In the genomic region with DNA sequence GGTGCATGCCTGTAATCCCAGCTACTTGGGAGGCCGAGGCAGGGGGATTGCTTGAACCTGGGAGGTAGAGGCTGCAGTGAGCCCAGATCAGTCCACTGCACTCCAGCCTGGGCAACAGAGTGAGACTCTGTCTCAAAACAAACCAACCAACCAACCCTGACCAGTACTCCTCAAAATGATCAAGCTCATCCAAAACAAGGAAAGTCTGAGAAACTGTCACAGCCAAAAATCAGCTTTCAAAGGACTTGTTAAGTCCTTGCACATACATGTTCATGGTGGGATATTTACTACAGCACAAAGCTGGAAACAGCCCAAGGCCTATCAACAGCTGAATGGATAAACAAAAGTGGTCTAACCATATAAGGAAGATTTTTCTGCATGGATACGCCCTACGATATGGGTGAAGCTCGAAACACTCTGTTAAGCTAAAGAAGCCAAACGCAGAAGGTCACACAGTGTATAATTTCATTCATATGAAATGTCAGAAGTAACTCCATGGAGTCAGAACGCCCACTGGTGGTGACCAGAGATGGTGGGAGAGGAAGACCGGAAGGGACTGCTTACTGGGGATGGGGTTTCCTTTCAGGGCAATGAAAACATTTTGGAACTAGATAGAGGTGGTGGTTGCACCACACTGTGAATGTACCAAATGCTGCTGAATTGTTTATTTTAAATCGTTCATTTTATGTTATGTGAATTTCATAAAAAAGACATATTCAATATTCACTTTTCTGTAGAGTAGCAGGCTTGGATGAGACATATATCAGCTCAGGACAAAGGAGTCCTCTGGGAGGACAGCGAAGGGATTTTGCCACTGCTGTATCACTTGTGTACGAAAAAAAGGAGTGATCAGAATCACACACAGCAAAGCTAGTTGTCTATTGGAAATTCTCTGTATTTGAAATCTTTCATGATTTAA, we compare ENCODE assay signal across 1 cellular context.
A peak's percentile ranks its signal among the peaks of the same experiment; 100 is the strongest.
TF ChIP-seq lines count a peak whose summit lies in the region.

No MANE protein-coding gene starts in this region.

TF ChIP-seq in HepG2, 621 proteins besides CTCF, POLR2A, EP300 and RAD21 (continues in another document):
- peak; percentile 39; the same call in 1 of the 2 replicates for TF ChIP-seq SIX1 (CRISPR knock-in tag; IDR thresholded peaks at IDR 0.05; ENCODE audit: borderline replicate concordance)
- no peak for TF ChIP-seq SIX4 (CRISPR knock-in tag; IDR thresholded peaks at IDR 0.05)
- TF ChIP-seq KLF9 (CRISPR knock-in tag; IDR thresholded peaks at IDR 0.05; ENCODE audit: low read depth): no peak
- no peak for TF ChIP-seq CHD4 (IDR thresholded peaks at IDR 0.05; ENCODE audit: borderline replicate concordance, low read length)
- no peak for TF ChIP-seq FOXA1 (IDR thresholded peaks at IDR 0.05)
- no peak for TF ChIP-seq FOXA1 (CRISPR knock-in tag; IDR thresholded peaks at IDR 0.05)
- no peak for TF ChIP-seq KLF13 (CRISPR knock-in tag; IDR thresholded peaks at IDR 0.05)
- TF ChIP-seq ERF (CRISPR knock-in tag; IDR thresholded peaks at IDR 0.05): peak; percentile 79
- TF ChIP-seq BCL3 (CRISPR knock-in tag; IDR thresholded peaks at IDR 0.05): no peak
- TF ChIP-seq SMC3 (IDR thresholded peaks at IDR 0.05; ENCODE audit: low read length): peak; percentile 95
- peak; percentile 96 for TF ChIP-seq ETV5 (CRISPR knock-in tag; IDR thresholded peaks at IDR 0.05; ENCODE audit: borderline replicate concordance)
- TF ChIP-seq, protein P1, sequence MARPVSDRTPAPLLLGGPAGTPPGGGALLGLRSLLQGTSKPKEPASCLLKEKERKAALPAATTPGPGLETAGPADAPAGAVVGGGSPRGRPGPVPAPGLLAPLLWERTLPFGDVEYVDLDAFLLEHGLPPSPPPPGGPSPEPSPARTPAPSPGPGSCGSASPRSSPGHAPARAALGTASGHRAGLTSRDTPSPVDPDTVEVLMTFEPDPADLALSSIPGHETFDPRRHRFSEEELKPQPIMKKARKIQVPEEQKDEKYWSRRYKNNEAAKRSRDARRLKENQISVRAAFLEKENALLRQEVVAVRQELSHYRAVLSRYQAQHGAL (CRISPR knock-in tag; IDR thresholded peaks at IDR 0.05; ENCODE audit: not compliant biosample characterization): no peak
- no peak for TF ChIP-seq ZNF276 (CRISPR knock-in tag; IDR thresholded peaks at IDR 0.05; ENCODE audit: low read depth)
- no peak for TF ChIP-seq MEIS2 (CRISPR knock-in tag; IDR thresholded peaks at IDR 0.05)
- 0 out of 2 replicates have a peak, but pooled peaks have one; percentile 12 for TF ChIP-seq NR2F6 (IDR thresholded peaks at IDR 0.05)
- 0 out of 2 replicates have a peak, but pooled peaks have one; percentile 18 for TF ChIP-seq NR2F6 (CRISPR knock-in tag; IDR thresholded peaks at IDR 0.05)
- TF ChIP-seq, protein P2, sequence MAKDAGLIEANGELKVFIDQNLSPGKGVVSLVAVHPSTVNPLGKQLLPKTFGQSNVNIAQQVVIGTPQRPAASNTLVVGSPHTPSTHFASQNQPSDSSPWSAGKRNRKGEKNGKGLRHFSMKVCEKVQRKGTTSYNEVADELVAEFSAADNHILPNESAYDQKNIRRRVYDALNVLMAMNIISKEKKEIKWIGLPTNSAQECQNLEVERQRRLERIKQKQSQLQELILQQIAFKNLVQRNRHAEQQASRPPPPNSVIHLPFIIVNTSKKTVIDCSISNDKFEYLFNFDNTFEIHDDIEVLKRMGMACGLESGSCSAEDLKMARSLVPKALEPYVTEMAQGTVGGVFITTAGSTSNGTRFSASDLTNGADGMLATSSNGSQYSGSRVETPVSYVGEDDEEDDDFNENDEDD (CRISPR knock-in tag; IDR thresholded peaks at IDR 0.05; ENCODE audit: borderline replicate concordance): no peak
- peak; percentile 53; the same call in 1 of the 2 replicates for TF ChIP-seq GABPB1 (CRISPR knock-in tag; IDR thresholded peaks at IDR 0.05)
- no peak for TF ChIP-seq PREB (CRISPR knock-in tag; IDR thresholded peaks at IDR 0.05)
- TF ChIP-seq ZNF331 (CRISPR knock-in tag; IDR thresholded peaks at IDR 0.05): peak; percentile 73
- TF ChIP-seq HOMEZ (CRISPR knock-in tag; IDR thresholded peaks at IDR 0.05; ENCODE audit: low read depth): 0 out of 2 replicates have a peak, but pooled peaks have one; percentile 11
- TF ChIP-seq NAIF1 (CRISPR knock-in tag; IDR thresholded peaks at IDR 0.05; ENCODE audit: borderline replicate concordance): no peak
- TF ChIP-seq, protein P3, sequence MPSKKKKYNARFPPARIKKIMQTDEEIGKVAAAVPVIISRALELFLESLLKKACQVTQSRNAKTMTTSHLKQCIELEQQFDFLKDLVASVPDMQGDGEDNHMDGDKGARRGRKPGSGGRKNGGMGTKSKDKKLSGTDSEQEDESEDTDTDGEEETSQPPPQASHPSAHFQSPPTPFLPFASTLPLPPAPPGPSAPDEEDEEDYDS (CRISPR knock-in tag; IDR thresholded peaks at IDR 0.05): peak; percentile 29; the same call in 1 of the 2 replicates
- TF ChIP-seq, protein P4, sequence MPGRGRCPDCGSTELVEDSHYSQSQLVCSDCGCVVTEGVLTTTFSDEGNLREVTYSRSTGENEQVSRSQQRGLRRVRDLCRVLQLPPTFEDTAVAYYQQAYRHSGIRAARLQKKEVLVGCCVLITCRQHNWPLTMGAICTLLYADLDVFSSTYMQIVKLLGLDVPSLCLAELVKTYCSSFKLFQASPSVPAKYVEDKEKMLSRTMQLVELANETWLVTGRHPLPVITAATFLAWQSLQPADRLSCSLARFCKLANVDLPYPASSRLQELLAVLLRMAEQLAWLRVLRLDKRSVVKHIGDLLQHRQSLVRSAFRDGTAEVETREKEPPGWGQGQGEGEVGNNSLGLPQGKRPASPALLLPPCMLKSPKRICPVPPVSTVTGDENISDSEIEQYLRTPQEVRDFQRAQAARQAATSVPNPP (CRISPR knock-in tag; IDR thresholded peaks at IDR 0.05): no peak
- TF ChIP-seq, protein P5, sequence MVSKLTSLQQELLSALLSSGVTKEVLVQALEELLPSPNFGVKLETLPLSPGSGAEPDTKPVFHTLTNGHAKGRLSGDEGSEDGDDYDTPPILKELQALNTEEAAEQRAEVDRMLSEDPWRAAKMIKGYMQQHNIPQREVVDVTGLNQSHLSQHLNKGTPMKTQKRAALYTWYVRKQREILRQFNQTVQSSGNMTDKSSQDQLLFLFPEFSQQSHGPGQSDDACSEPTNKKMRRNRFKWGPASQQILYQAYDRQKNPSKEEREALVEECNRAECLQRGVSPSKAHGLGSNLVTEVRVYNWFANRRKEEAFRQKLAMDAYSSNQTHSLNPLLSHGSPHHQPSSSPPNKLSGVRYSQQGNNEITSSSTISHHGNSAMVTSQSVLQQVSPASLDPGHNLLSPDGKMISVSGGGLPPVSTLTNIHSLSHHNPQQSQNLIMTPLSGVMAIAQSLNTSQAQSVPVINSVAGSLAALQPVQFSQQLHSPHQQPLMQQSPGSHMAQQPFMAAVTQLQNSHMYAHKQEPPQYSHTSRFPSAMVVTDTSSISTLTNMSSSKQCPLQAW (CRISPR knock-in tag; IDR thresholded peaks at IDR 0.05): no peak
- TF ChIP-seq BRD4 (CRISPR knock-in tag; IDR thresholded peaks at IDR 0.05): no peak
- peak; percentile 70; the same call in 1 of the 2 replicates for TF ChIP-seq ZNF580 (CRISPR knock-in tag; IDR thresholded peaks at IDR 0.05; ENCODE audit: borderline replicate concordance, low read depth)
- no peak for TF ChIP-seq SNAPC5 (CRISPR knock-in tag; IDR thresholded peaks at IDR 0.05; ENCODE audit: borderline replicate concordance)
- TF ChIP-seq KLF11 (CRISPR knock-in tag; IDR thresholded peaks at IDR 0.05): no peak; the same call in 1 of the 2 replicates
- TF ChIP-seq, protein P6, sequence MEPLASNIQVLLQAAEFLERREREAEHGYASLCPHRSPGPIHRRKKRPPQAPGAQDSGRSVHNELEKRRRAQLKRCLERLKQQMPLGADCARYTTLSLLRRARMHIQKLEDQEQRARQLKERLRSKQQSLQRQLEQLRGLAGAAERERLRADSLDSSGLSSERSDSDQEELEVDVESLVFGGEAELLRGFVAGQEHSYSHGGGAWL (CRISPR knock-in tag; IDR thresholded peaks at IDR 0.05): no peak
- 0 out of 2 replicates have a peak, but pooled peaks have one; percentile 28 for TF ChIP-seq ZBED4 (CRISPR knock-in tag; IDR thresholded peaks at IDR 0.05; ENCODE audit: borderline replicate concordance)
- TF ChIP-seq, protein P7, sequence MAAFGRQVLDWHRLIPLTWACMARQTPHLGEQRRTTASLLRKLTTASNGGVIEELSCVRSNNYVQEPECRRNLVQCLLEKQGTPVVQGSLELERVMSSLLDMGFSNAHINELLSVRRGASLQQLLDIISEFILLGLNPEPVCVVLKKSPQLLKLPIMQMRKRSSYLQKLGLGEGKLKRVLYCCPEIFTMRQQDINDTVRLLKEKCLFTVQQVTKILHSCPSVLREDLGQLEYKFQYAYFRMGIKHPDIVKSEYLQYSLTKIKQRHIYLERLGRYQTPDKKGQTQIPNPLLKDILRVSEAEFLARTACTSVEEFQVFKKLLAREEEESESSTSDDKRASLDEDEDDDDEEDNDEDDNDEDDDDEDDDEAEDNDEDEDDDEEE (CRISPR knock-in tag; IDR thresholded peaks at IDR 0.05): no peak
- no peak for TF ChIP-seq SPEN (CRISPR knock-in tag; IDR thresholded peaks at IDR 0.05; ENCODE audit: low read depth)
- peak; percentile 57; the same call in 1 of the 2 replicates for TF ChIP-seq ZNF614 (CRISPR knock-in tag; IDR thresholded peaks at IDR 0.05; ENCODE audit: borderline replicate concordance)
